ENCODE assay signal across 1 cellular context in genomic region chr1:22055463-22055862, GRCh38.
A peak's percentile ranks its signal among the peaks of the same experiment; 100 is the strongest.
TF ChIP-seq lines count a peak whose summit lies in the region.

No MANE protein-coding gene starts in this region.

TF ChIP-seq in K562, 482 proteins besides CTCF, POLR2A, EP300 and RAD21:
- TF ChIP-seq SRF (CRISPR knock-in tag; IDR thresholded peaks at IDR 0.05) = no peak
- TF ChIP-seq HLTF (IDR thresholded peaks at IDR 0.05) = 0 out of 2 replicates have a peak, but pooled peaks have one; percentile 4
- peak; percentile 63 for TF ChIP-seq ZNF121 (CRISPR knock-in tag; conservative IDR thresholded peaks at IDR 0.05)
